Comparison of ENCODE assay signal across 1 cellular context in genomic region chr1:34928865-34929496, GRCh38.
A peak's percentile ranks its signal among the peaks of the same experiment; 100 is the strongest.
TF ChIP-seq lines count a peak whose summit lies in the region.

No MANE protein-coding gene starts in this region.

TF ChIP-seq in HepG2, 621 proteins besides CTCF, POLR2A, EP300 and RAD21:
- TF ChIP-seq MAZ (IDR thresholded peaks at IDR 0.05; ENCODE audit: borderline replicate concordance, low read depth, low read length), result no peak
- TF ChIP-seq MAZ (CRISPR knock-in tag; IDR thresholded peaks at IDR 0.05; ENCODE audit: low read depth), result 0 out of 2 replicates have a peak, but pooled peaks have one; percentile 11
- no peak for TF ChIP-seq TGIF2 (CRISPR knock-in tag; IDR thresholded peaks at IDR 0.05)
- 0 out of 2 replicates have a peak, but pooled peaks have one; percentile 62 for TF ChIP-seq EZH2 (conservative IDR thresholded peaks at IDR 0.05; ENCODE audit: low read depth, low read length)
- no peak for TF ChIP-seq SETDB1 (CRISPR knock-in tag; IDR thresholded peaks at IDR 0.05; ENCODE audit: borderline replicate concordance)
- peak; percentile 30 for TF ChIP-seq ZNF407 (CRISPR knock-in tag; IDR thresholded peaks at IDR 0.05; ENCODE audit: not compliant biosample characterization)
- TF ChIP-seq NCOA5 (CRISPR knock-in tag; IDR thresholded peaks at IDR 0.05), result no peak
- no peak for TF ChIP-seq ZNF124 (CRISPR knock-in tag; IDR thresholded peaks at IDR 0.05)
- no peak for TF ChIP-seq ZNF230 (CRISPR knock-in tag; IDR thresholded peaks at IDR 0.05)
- peak; percentile 60; the same call in 1 of the 2 replicates for TF ChIP-seq ZNF646 (CRISPR knock-in tag; IDR thresholded peaks at IDR 0.05)
- no peak for TF ChIP-seq PATZ1 (CRISPR knock-in tag; IDR thresholded peaks at IDR 0.05)
- no peak for TF ChIP-seq STAT5B (CRISPR knock-in tag; IDR thresholded peaks at IDR 0.05)
- no peak for TF ChIP-seq SRF (IDR thresholded peaks at IDR 0.05; ENCODE audit: low read depth, low read length)
- 0 out of 2 replicates have a peak, but pooled peaks have one; percentile 6 for TF ChIP-seq MNT (IDR thresholded peaks at IDR 0.05)
- TF ChIP-seq TARDBP (CRISPR knock-in tag; IDR thresholded peaks at IDR 0.05), result no peak
- TF ChIP-seq PRPF4 (IDR thresholded peaks at IDR 0.05; ENCODE audit: low read depth, low read length, poor library complexity, severe bottlenecking), result no peak
- peak; percentile 40; the same call in 1 of the 2 replicates for TF ChIP-seq MTA1 (CRISPR knock-in tag; IDR thresholded peaks at IDR 0.05; ENCODE audit: borderline replicate concordance)
- TF ChIP-seq RNF2 (conservative IDR thresholded peaks at IDR 0.05; ENCODE audit: low read depth), result no peak
- no peak for TF ChIP-seq PAWR (CRISPR knock-in tag; IDR thresholded peaks at IDR 0.05; ENCODE audit: borderline replicate concordance)
- TF ChIP-seq ZNF841 (CRISPR knock-in tag; IDR thresholded peaks at IDR 0.05; ENCODE audit: borderline replicate concordance), result no peak
- no peak for TF ChIP-seq ZNF430 (CRISPR knock-in tag; IDR thresholded peaks at IDR 0.05)
TF ChIP-seq in HepG2: peak in this region for 6.
